22 cellular contexts compared by ENCODE assay signal in genomic region chr7:1733206-1733907, GRCh38.
A peak's percentile ranks its signal among the peaks of the same experiment; 100 is the strongest.
DNase-seq lines count a peak whose midpoint lies in the region; ATAC-seq and TF ChIP-seq lines count a peak whose summit lies in the region.
"Had no signal": no experiment of that assay in that cellular context is flagged by ENCODE, and none has a peak within 500 bp of the region (broad histone marks: within the 10 kb centered on the region; RNA-seq: fewer than 3 reads in every experiment).

No MANE protein-coding gene starts in this region.

- H3K4me1 Mint-ChIP-seq in effector memory CD8-positive, alpha-beta T cell (ENCODE audit: low read depth in 2 of 2): peaks cover 6 to 7% of the 10 kb centered on the region in 2 donors
- H3K4me1 Mint-ChIP-seq: mesothelial cell of epicardium, WTC11 had no signal

- peaks cover 18 to 46% of the 10 kb centered on the region in 2 donors for H3K27me3 Mint-ChIP-seq in effector memory CD8-positive, alpha-beta T cell

- peak; percentile 40 for ATAC-seq in effector memory CD8-positive, alpha-beta T cell (replicated peaks)
- ATAC-seq: activated naive CD8-positive, alpha-beta T cell treated with anti-CD3 and anti-CD28 coated beads, Interleukin-2, amount 50 U/mL, for 24 hours; gastroesophageal sphincter; WTC11 had no signal

- peak overlapping the region in 1 of 2 donors; percentile 65 for H3K27ac Mint-ChIP-seq in effector memory CD8-positive, alpha-beta T cell
- H3K27ac Mint-ChIP-seq: activated naive CD8-positive, alpha-beta T cell treated with anti-CD3 and anti-CD28 coated beads, Interleukin-2, amount 50 U/mL, for 24 hours; mesothelial cell of epicardium; natural killer cell treated with Interleukin-12 subunit alpha and Interleukin-12 subunit beta and Interleukin-15 and Interleukin-18, amount 100 ng/mL, for 72 hours; WTC11 had no signal

- peak overlapping the region in 1 of 2 donors; percentile 2 for H3K4me3 Mint-ChIP-seq in effector memory CD8-positive, alpha-beta T cell
- H3K4me3 Mint-ChIP-seq: activated naive CD8-positive, alpha-beta T cell treated with anti-CD3 and anti-CD28 coated beads, Interleukin-2, amount 50 U/mL, for 24 hours; H9; mesothelial cell of epicardium; natural killer cell treated with Interleukin-12 subunit alpha and Interleukin-12 subunit beta and Interleukin-15 and Interleukin-18, amount 100 ng/mL, for 72 hours; WTC11 had no signal

- H3K36me3 Mint-ChIP-seq in effector memory CD8-positive, alpha-beta T cell (ENCODE audit: insufficient read depth): peaks cover 3% of the 10 kb centered on the region
- H3K36me3 Mint-ChIP-seq: natural killer cell treated with Interleukin-12 subunit alpha and Interleukin-12 subunit beta and Interleukin-15 and Interleukin-18, amount 100 ng/mL, for 72 hours had no signal

- peak; percentile 23 for DNase-seq in COLO668 (lab: John Stamatoyannopoulos, UW; ENCODE audit: unreplicated experiment)
- DNase-seq in LNCaP clone FGC (ENCODE audit: low read depth): no peak
- DNase-seq in effector memory CD8-positive, alpha-beta T cell: no peak
- peak; percentile 87 for DNase-seq in myocyte (ENCODE audit: low read depth)
- DNase-seq in NOMO-1 (lab: John Stamatoyannopoulos, UW; ENCODE audit: unreplicated experiment in 2 of 2): no peak
- no peak for DNase-seq in HPDE6-E6E7 (ENCODE audit: extremely low spot score)
- no peak for DNase-seq in NCI-H2029 (lab: John Stamatoyannopoulos, UW)
- DNase-seq: activated CD4-positive, alpha-beta T cell treated with anti-CD3 and anti-CD28 coated beads, Interleukin-2, amount 50 U/mL, for 4 hours; activated gamma-delta T cell; activated naive CD8-positive, alpha-beta T cell treated with anti-CD3 and anti-CD28 coated beads, Interleukin-2, amount 50 U/mL, for 24 hours; cerebellar nuclear complex; H9; hypothalamus; NCI-H1694; retina; stimulated activated CD4-positive, alpha-beta T cell treated with anti-CD3 and anti-CD28 coated beads, Interleukin-4, amount 100 ng/mL, for 1 hour; substantia nigra had no signal

- no peaks in the 10 kb centered on the region for H3K9me3 Mint-ChIP-seq in effector memory CD8-positive, alpha-beta T cell
- H3K9me3 Mint-ChIP-seq: activated naive CD8-positive, alpha-beta T cell treated with anti-CD3 and anti-CD28 coated beads, Interleukin-2, amount 50 U/mL, for 24 hours; natural killer cell treated with Interleukin-12 subunit alpha and Interleukin-12 subunit beta and Interleukin-15 and Interleukin-18, amount 100 ng/mL, for 72 hours had no signal

- H3K4me3 ChIP-seq in LNCaP clone FGC (ENCODE audit: low read depth, low read length): no peak overlapping the region
- H3K4me3 ChIP-seq: gastroesophageal sphincter, upper lobe of left lung had no signal

- 0 out of 2 replicates have a peak, but pooled peaks have one; percentile 4 for TF ChIP-seq CTCF in LNCaP clone FGC (IDR thresholded peaks at IDR 0.05; ENCODE audit: control insufficient read depth, extremely low read depth, insufficient read depth)

Comparison
In these comparisons a context has a peak if more than half of its experiments do, and no peak if none do; other contexts are left out.
1. DNase-seq: peak in COLO668 (single experiment) and myocyte (single experiment); none in LNCaP clone FGC (single experiment), effector memory CD8-positive, alpha-beta T cell (0 of 3), NOMO-1 (0 of 2), HPDE6-E6E7 (single experiment) and NCI-H2029 (single experiment).